In genomic region chr14:22843123-22843925, GRCh38 we compare ENCODE assay signal across 27 cellular contexts. TPM values are rescaled to one million over a fixed set of nuclear protein-coding genes. Genes with fewer than 3 reads are reported as not detected.
DNase-seq lines count a peak whose midpoint lies in the region; ATAC-seq and TF ChIP-seq lines count a peak whose summit lies in the region.
"Had no signal": no experiment of that assay in that cellular context is flagged by ENCODE, and none has a peak within 500 bp of the region (broad histone marks: within the 10 kb centered on the region; RNA-seq: fewer than 3 reads in every experiment).

No MANE protein-coding gene starts in this region.

- H3K27me3 ChIP-seq in GM23338 (ENCODE audit: insufficient read depth): no peaks in the 10 kb centered on the region
- peaks cover 0 to 20% (median 0%) of the 10 kb centered on the region in 7 donors for H3K27me3 ChIP-seq in spleen (replicated peaks in 1 of 7)
- H3K27me3 ChIP-seq in colonic mucosa: no peaks in the 10 kb centered on the region
- H3K27me3 ChIP-seq: SJSA1 had no signal

- H3K9me3 Mint-ChIP-seq in GM23338 (no peaks in the 10 kb centered on the region), endothelial cell (ENCODE audit: unreplicated experiment) (no peaks in the 10 kb centered on the region), nephron (no peaks in the 10 kb centered on the region)
- H3K9me3 Mint-ChIP-seq: activated CD8-positive, alpha-beta T cell treated with anti-CD3 and anti-CD28 coated beads for 36 hours; activated naive CD8-positive, alpha-beta T cell treated with anti-CD3 and anti-CD28 coated beads for 36 hours; activated T-helper 17 cell treated with anti-CD3 and anti-CD28 coated beads, Interleukin-2, amount 50 U/mL, for 72 hours; CD8-positive, alpha-beta T cell; dendritic cell treated with granulocyte-macrophage colony-stimulating factor and Interleukin-4, amounts not matched to agents 40 ng/mL and 50 ng/mL, for 4 days; H9; IgD-negative memory B cell; natural killer cell; stimulated activated naive CD8-positive, alpha-beta T cell treated with anti-CD3 and anti-CD28 coated beads, Interleukin-15, Interleukin-2, amounts not matched to agents 100 ng/mL and 50 ng/mL, for 24 hours had no signal

- H3K4me3 ChIP-seq in GM23338 (no peak overlapping the region), spleen (no peak overlapping the region), colonic mucosa (no peak overlapping the region)
- H3K4me3 ChIP-seq: mucosa of descending colon, SJSA1 had no signal

- in situ Hi-C loops in GM13976 (cut with MboI; ENCODE audit: low sequenced_read_pairs, unreplicated experiment): no loop called here

- no peak for DNase-seq in GM23338 (ENCODE audit: low spot score)
- DNase-seq in endothelial cell (ENCODE audit: low spot score): no peak
- DNase-seq in spleen: peak; percentile 17
- DNase-seq in EL: no peak
- no peak for DNase-seq in NCI-H82 (lab: John Stamatoyannopoulos, UW)
- no peak for DNase-seq in colonic mucosa
- no peak for DNase-seq in GM13976 (ENCODE audit: low spot score)
- DNase-seq: activated CD8-positive, alpha-beta T cell treated with anti-CD3 and anti-CD28 coated beads for 36 hours; activated naive CD8-positive, alpha-beta T cell treated with anti-CD3 and anti-CD28 coated beads for 36 hours; CD8-positive, alpha-beta T cell; central memory CD4-positive, alpha-beta T cell; DMS 273 treated with DMSO at 0.1 percent for 48 hours; H9; hypothalamus; mucosa of descending colon; natural killer cell; NCI-H446 treated with DMSO at 0.1 percent for 48 hours; stimulated activated CD8-positive, alpha-beta memory T cell treated with anti-CD3 and anti-CD28 coated beads, Interleukin-4, amount 100 ng/mL, for 48 hours; T-helper 9 cell had no signal

- H3K9ac ChIP-seq in colonic mucosa (ENCODE audit: low read depth in 2 of 2, low read length in 2 of 2): no peak overlapping the region
- H3K9ac ChIP-seq: parathyroid adenoma had no signal

- H3K9me3 ChIP-seq in spleen: no peaks in the 10 kb centered on the region
- no peaks in the 10 kb centered on the region for H3K9me3 ChIP-seq in colonic mucosa
- H3K9me3 ChIP-seq: mucosa of descending colon, SJSA1 had no signal

- peaks cover 49% of the 10 kb centered on the region for H3K36me3 Mint-ChIP-seq in GM23338 (ENCODE audit: low read depth)
- H3K36me3 Mint-ChIP-seq in endothelial cell (ENCODE audit: low read depth, unreplicated experiment): peaks cover 57% of the 10 kb centered on the region
- H3K36me3 Mint-ChIP-seq in nephron (ENCODE audit: low read depth): peaks cover 66% of the 10 kb centered on the region
- H3K36me3 Mint-ChIP-seq: activated naive CD8-positive, alpha-beta T cell treated with anti-CD3 and anti-CD28 coated beads for 36 hours; CD8-positive, alpha-beta T cell; IgD-negative memory B cell; natural killer cell had no signal

- H3K9me2 ChIP-seq in GM23338 (ENCODE audit: insufficient read depth): no peaks in the 10 kb centered on the region

- peaks cover 13% of the 10 kb centered on the region for H3K27me3 Mint-ChIP-seq in GM23338 (ENCODE audit: insufficient read depth, low read depth, poor library complexity)
- peaks cover 17% of the 10 kb centered on the region for H3K27me3 Mint-ChIP-seq in endothelial cell (ENCODE audit: unreplicated experiment)
- no peaks in the 10 kb centered on the region for H3K27me3 Mint-ChIP-seq in nephron (ENCODE audit: low read depth)
- H3K27me3 Mint-ChIP-seq: dendritic cell treated with granulocyte-macrophage colony-stimulating factor and Interleukin-4, amounts not matched to agents 40 ng/mL and 50 ng/mL, for 4 days had no signal

- 80 to 88% (median 85%) methylated on average over 20 to 21 of the region's 21 CpGs for WGBS in spleen, 5 donors

- H2AFZ ChIP-seq in GM23338: no peak overlapping the region
- H2AFZ ChIP-seq: parathyroid adenoma had no signal

- no peaks in the 10 kb centered on the region for H4K20me1 ChIP-seq in GM23338 (replicated peaks; ENCODE audit: insufficient read depth)

- H3K4me2 ChIP-seq in GM23338: no peak overlapping the region

- TF ChIP-seq POLR2A in spleen (IDR thresholded peaks at IDR 0.05): no peak

- intact Hi-C loops in spleen (cut with DNase I; ENCODE audit: low total_unique reads): no loop called here
- intact Hi-C loops in colonic mucosa (cut with DNase I): no loop called here

- peaks cover 19% of the 10 kb centered on the region for H3K4me1 ChIP-seq in GM23338 (ENCODE audit: insufficient read depth)
- H3K4me1 ChIP-seq in spleen: peaks cover 3 to 80% (median 44%) of the 10 kb centered on the region in 6 donors
- H3K4me1 ChIP-seq in colonic mucosa: peaks cover 4% of the 10 kb centered on the region

- H3K4me1 Mint-ChIP-seq in GM23338 (peaks cover 29% of the 10 kb centered on the region), endothelial cell (ENCODE audit: unreplicated experiment) (peaks cover 63% of the 10 kb centered on the region), nephron (peaks cover 41% of the 10 kb centered on the region)

- H3K4me3 Mint-ChIP-seq in GM23338 (no peak overlapping the region; the same call in 2 of the 3 replicates), endothelial cell (ENCODE audit: unreplicated experiment) (peak overlapping the region; percentile 79), nephron (no peak overlapping the region)
- H3K4me3 Mint-ChIP-seq: activated CD8-positive, alpha-beta T cell treated with anti-CD3 and anti-CD28 coated beads for 36 hours; activated naive CD8-positive, alpha-beta T cell treated with anti-CD3 and anti-CD28 coated beads for 36 hours; activated T-helper 17 cell treated with anti-CD3 and anti-CD28 coated beads, Interleukin-2, amount 50 U/mL, for 72 hours; B cell; CD8-positive, alpha-beta T cell; dendritic cell treated with granulocyte-macrophage colony-stimulating factor and Interleukin-4, amounts not matched to agents 40 ng/mL and 50 ng/mL, for 4 days; H9; IgD-negative memory B cell; natural killer cell; stimulated activated naive CD8-positive, alpha-beta T cell treated with anti-CD3 and anti-CD28 coated beads, Interleukin-15, Interleukin-2, amounts not matched to agents 100 ng/mL and 50 ng/mL, for 24 hours had no signal

- H3K27ac Mint-ChIP-seq in GM23338 (peak overlapping the region; percentile 73; the same call in 1 of the 2 replicates), endothelial cell (ENCODE audit: unreplicated experiment) (peak overlapping the region; percentile 64), nephron (peak overlapping the region in 2 of 3 experiments; percentile 16 to 25)
- H3K27ac Mint-ChIP-seq: activated CD8-positive, alpha-beta T cell treated with anti-CD3 and anti-CD28 coated beads for 36 hours; activated naive CD8-positive, alpha-beta T cell treated with anti-CD3 and anti-CD28 coated beads for 36 hours; activated T-helper 17 cell treated with anti-CD3 and anti-CD28 coated beads, Interleukin-2, amount 50 U/mL, for 72 hours; B cell; CD8-positive, alpha-beta T cell; dendritic cell treated with granulocyte-macrophage colony-stimulating factor and Interleukin-4, amounts not matched to agents 40 ng/mL and 50 ng/mL, for 4 days; IgD-negative memory B cell; natural killer cell; stimulated activated naive CD8-positive, alpha-beta T cell treated with anti-CD3 and anti-CD28 coated beads, Interleukin-15, Interleukin-2, amounts not matched to agents 100 ng/mL and 50 ng/mL, for 24 hours had no signal

- H3K36me3 ChIP-seq in GM23338 (ENCODE audit: insufficient read depth): no peaks in the 10 kb centered on the region; the same call in 1 of the 2 replicates
- H3K36me3 ChIP-seq in spleen: peaks cover 0 to 64% (median 29%) of the 10 kb centered on the region in 6 donors
- H3K36me3 ChIP-seq in colonic mucosa: peaks cover 18% of the 10 kb centered on the region

- ATAC-seq in GM23338: no peak
- ATAC-seq: activated CD8-positive, alpha-beta T cell treated with anti-CD3 and anti-CD28 coated beads for 36 hours; activated T-helper 17 cell treated with anti-CD3 and anti-CD28 coated beads, Interleukin-2, amount 50 U/mL, for 72 hours; CD8-positive, alpha-beta T cell; mucosa of descending colon; natural killer cell had no signal

- no peak overlapping the region for H3K27ac ChIP-seq in GM23338 (ENCODE audit: low read depth)
- no peak overlapping the region for H3K27ac ChIP-seq in spleen
- H3K27ac ChIP-seq in colonic mucosa: no peak overlapping the region
- H3K27ac ChIP-seq: parathyroid adenoma, SJSA1 had no signal

- H3K79me2 ChIP-seq in GM23338 (replicated peaks; ENCODE audit: insufficient read depth): peaks cover 14% of the 10 kb centered on the region

- TF ChIP-seq CTCF in GM23338 (conservative IDR thresholded peaks at IDR 0.05; ENCODE audit: low read depth in 2 of 2): no peak
- no peak for TF ChIP-seq CTCF in endothelial cell (IDR thresholded peaks at IDR 0.05; ENCODE audit: unreplicated experiment)
- no peak for TF ChIP-seq CTCF in nephron (IDR thresholded peaks at IDR 0.05; ENCODE audit: unreplicated experiment in 3 of 3)
- TF ChIP-seq CTCF in spleen (IDR thresholded peaks at IDR 0.05 in 8 of 11, conservative IDR thresholded peaks at IDR 0.05 in 3 of 11): no peak
- TF ChIP-seq CTCF in colonic mucosa (IDR thresholded peaks at IDR 0.05): no peak
- no peak for TF ChIP-seq CTCF in GM13976 (IDR thresholded peaks at IDR 0.05; ENCODE audit: borderline replicate concordance, control extremely low read depth, extremely low read depth, insufficient read depth, missing control alignments)

- H3F3A ChIP-seq in GM23338 (replicated peaks; ENCODE audit: low read depth): peaks cover 13% of the 10 kb centered on the region

RNA-seq across cellular contexts. Expression of gene MMP14, which starts 6.9 kb away (rescaled TPM):
- total RNA-seq in GM23338 (2014; rRNA removed; shearing (Covaris generic)): 48.9 and 56.4 TPM in 2 replicates
- 6.5 and 7.0 TPM in 2 replicates for polyA plus RNA-seq in GM23338 (2016; fragmentation: Nextera tagmentation; extraction: Ambion mirVana)
- total RNA-seq in endothelial cell (ENCODE audit: unreplicated experiment): 819 TPM
- 100 to 1,000 TPM in 1 of 7 donors, 10 to 100 TPM in 6; 42.6 to 126 (median 65.2) TPM for total RNA-seq in spleen
- polyA plus RNA-seq in spleen: 10 to 100 TPM in 2 of 3 donors, 1 to 10 TPM in 1; 6.6 to 30.8 (median 15.6) TPM
- total RNA-seq in colonic mucosa: 10 to 100 TPM; 59.1 to 82.8 TPM
- polyA plus RNA-seq: IgD-negative memory B cell had no signal

RNA-seq across cellular contexts. Expression of gene MRPL52, which starts 13.6 kb away (rescaled TPM):
- total RNA-seq in GM23338 (2014; rRNA removed; shearing (Covaris generic)): 131 and 138 TPM in 2 replicates
- 617 and 691 TPM in 2 replicates for polyA plus RNA-seq in GM23338 (2016; fragmentation: Nextera tagmentation; extraction: Ambion mirVana)
- total RNA-seq in endothelial cell (ENCODE audit: unreplicated experiment): 126 TPM
- 100 to 1,000 TPM in 1 of 7 donors, 10 to 100 TPM in 6; 55.2 to 111 (median 62.8) TPM for total RNA-seq in spleen
- 100 to 1,000 TPM in 2 of 3 donors, 10 to 100 TPM in 1; 88.8 to 138 (median 137) TPM for polyA plus RNA-seq in spleen
- total RNA-seq in colonic mucosa: 100 to 1,000 TPM in 1 of 2 donors, 10 to 100 TPM in 1; 79.1 to 156 TPM

RNA-seq across cellular contexts. Expression of gene SLC7A7, which starts 28.1 kb away (rescaled TPM):
- 3.6 and 6.1 TPM in 2 replicates for total RNA-seq in GM23338 (2014; rRNA removed; shearing (Covaris generic))
- 2.7 and 4.1 TPM in 2 replicates for polyA plus RNA-seq in GM23338 (2016; fragmentation: Nextera tagmentation; extraction: Ambion mirVana)
- total RNA-seq in endothelial cell (ENCODE audit: unreplicated experiment): 15.0 TPM
- total RNA-seq in spleen: 100 to 1,000 TPM in 4 of 7 donors, 10 to 100 TPM in 3; 56.4 to 165 (median 112) TPM
- 10 to 100 TPM; 34.2 to 46.5 (median 35.3) TPM for polyA plus RNA-seq in spleen
- total RNA-seq in colonic mucosa: 1 to 10 TPM; 2.7 to 7.0 TPM

RNA-seq across cellular contexts. Expression of gene LRP10, which starts 28.2 kb away (rescaled TPM):
- total RNA-seq in GM23338 (2014; rRNA removed; shearing (Covaris generic)): 16.5 and 18.1 TPM in 2 replicates
- 5.4 and 6.4 TPM in 2 replicates for polyA plus RNA-seq in GM23338 (2016; fragmentation: Nextera tagmentation; extraction: Ambion mirVana)
- 105 TPM for total RNA-seq in endothelial cell (ENCODE audit: unreplicated experiment)
- 100 to 1,000 TPM in 6 of 7 donors, 10 to 100 TPM in 1; 99.6 to 205 (median 110) TPM for total RNA-seq in spleen
- polyA plus RNA-seq in spleen: 10 to 100 TPM in 1 of 3 donors, 1 to 10 TPM in 2; 7.9 to 22.3 (median 8.9) TPM
- 100 to 1,000 TPM; 204 to 222 TPM for total RNA-seq in colonic mucosa

RNA-seq across cellular contexts. Expression of gene REM2, which starts 39.7 kb away (rescaled TPM):
- total RNA-seq in GM23338 (2014; rRNA removed; shearing (Covaris generic)): 0.31 and 1.2 TPM in 2 replicates
- 2.9 and 3.0 TPM in 2 replicates for polyA plus RNA-seq in GM23338 (2016; fragmentation: Nextera tagmentation; extraction: Ambion mirVana)
- total RNA-seq in endothelial cell (ENCODE audit: unreplicated experiment): 0.36 TPM
- 1 to 10 TPM; 1.4 to 5.8 (median 3.0) TPM for total RNA-seq in spleen
- polyA plus RNA-seq in spleen: 1 to 10 TPM; 2.2 to 5.2 (median 3.4) TPM
- under 1 TPM; 0.24 to 0.30 TPM for total RNA-seq in colonic mucosa

Comparison
In these comparisons a context has a peak if more than half of its experiments do, and no peak if none do; other contexts are left out.
1. H3K27ac Mint-ChIP-seq: peak in every context shown above with its lines; median percentile 73 in GM23338; 64 in endothelial cell; 20 in nephron.